In genomic region chr5:58056546-58056945, GRCh38 we compare ENCODE assay signal across 31 cellular contexts.
DNase-seq lines count a peak whose midpoint lies in the region; FAIRE-seq and TF ChIP-seq lines count a peak whose summit lies in the region.
"Had no signal": no experiment of that assay in that cellular context is flagged by ENCODE, and none has a peak within 500 bp of the region (broad histone marks: within the 10 kb centered on the region; RNA-seq: fewer than 3 reads in every experiment).

No MANE protein-coding gene starts in this region.

- DNase-seq in AG08396 (ENCODE audit: low spot score) (peak; percentile 1), HFFc6 (peak; percentile 27), choroid plexus epithelial cell (ENCODE audit: low read depth) (peak; percentile 70), foreskin fibroblast (peak; percentile 37 to 63), kidney (no peak), globus pallidus (ENCODE audit: low spot score) (no peak), RKO (ENCODE audit: low spot score) (no peak), testis (no peak)
- DNase-seq: activated CD4-positive, alpha-beta T cell treated with anti-CD3 and anti-CD28 coated beads, Interleukin-2, amount 50 U/mL, for 4 hours; activated CD4-positive, CD25-positive, alpha-beta regulatory T cell; activated CD8-positive, alpha-beta memory T cell treated with anti-CD3 and anti-CD28 coated beads, Interleukin-2, amount 50 U/mL, for 4 hours; BE2C; DMS53; effector CD8-positive, alpha-beta T cell; glutamatergic neuron; naive B cell; NCI-H1092 treated with DMSO at 0.1 percent for 48 hours; NCI-H2081 treated with DMSO at 0.1 percent for 48 hours; NCI-H446; NCI-H82; SHP77 treated with DMSO at 0.1 percent for 48 hours had no signal

- no peak for FAIRE-seq in kidney (lab: Jason Lieb, UNC)
- FAIRE-seq: A549, H1, HepG2, urothelium cell line had no signal

- no peaks in the 10 kb centered on the region for H3K36me3 ChIP-seq in kidney (ENCODE audit: control insufficient read depth in 1 of 2, insufficient read depth in 2 of 2, low read length in 2 of 2)
- no peaks in the 10 kb centered on the region for H3K36me3 ChIP-seq in testis (ENCODE audit: low read depth, missing control alignments)
- H3K36me3 ChIP-seq: ascending aorta, BE2C, suprapubic skin had no signal

- H3K27me3 Mint-ChIP-seq in HFFc6 (ENCODE audit: insufficient read depth): no peaks in the 10 kb centered on the region
- H3K27me3 Mint-ChIP-seq: naive B cell had no signal

- H3K4me1 ChIP-seq in kidney (ENCODE audit: control insufficient read depth in 1 of 2, insufficient read depth in 1 of 2, low read depth in 1 of 2, low read length in 2 of 2): no peaks in the 10 kb centered on the region
- no peaks in the 10 kb centered on the region for H3K4me1 ChIP-seq in testis
- H3K4me1 ChIP-seq: A549, ascending aorta, BE2C, suprapubic skin had no signal

- H3K27ac ChIP-seq in kidney (ENCODE audit: low read depth in 2 of 2, low read length in 2 of 2) (no peak overlapping the region), testis (no peak overlapping the region)
- H3K27ac ChIP-seq: A549, ascending aorta, HL-60, suprapubic skin had no signal

- intact Hi-C loops in kidney (cut with DNase I) (no loop called here), testis (cut with DNase I; ENCODE audit: low total_unique reads) (no loop called here)

- peaks cover 23% of the 10 kb centered on the region for H3K4me1 Mint-ChIP-seq in HFFc6 (ENCODE audit: low read depth)
- H3K4me1 Mint-ChIP-seq: activated naive CD4-positive, alpha-beta T cell treated with anti-CD3 and anti-CD28 coated beads, Interleukin-2, amount 50 U/mL, for 24 hours; activated T-helper 17 cell treated with anti-CD3 and anti-CD28 coated beads, Interleukin-2, amount 50 U/mL, for 72 hours; naive B cell; stimulated activated effector memory CD8-positive, alpha-beta T cell treated with anti-CD3 and anti-CD28 coated beads, Interleukin-12 subunit alpha, Interleukin-12 subunit beta, amount 100 ng/mL, for 72 hours had no signal

- no peak for TF ChIP-seq CTCF in HFFc6 (IDR thresholded peaks at IDR 0.05)
- no peak for TF ChIP-seq CTCF in choroid plexus epithelial cell (conservative IDR thresholded peaks at IDR 0.05; ENCODE audit: low read depth, low read length)
- TF ChIP-seq CTCF in foreskin fibroblast (IDR thresholded peaks at IDR 0.05; ENCODE audit: low read depth, low read length): no peak
- no peak for TF ChIP-seq CTCF in kidney (IDR thresholded peaks at IDR 0.05; ENCODE audit: borderline replicate concordance, extremely low read depth, insufficient read depth)
- no peak for TF ChIP-seq CTCF in testis (IDR thresholded peaks at IDR 0.05)

- no peak for TF ChIP-seq POLR2A in testis (IDR thresholded peaks at IDR 0.05)

- H3K4me3 ChIP-seq in choroid plexus epithelial cell (ENCODE audit: low read depth, low read length) (no peak overlapping the region), foreskin fibroblast (ENCODE audit: low read depth in 1 of 2, low read length in 2 of 2) (no peak overlapping the region), kidney (ENCODE audit: low read length in 2 of 2) (no peak overlapping the region), testis (no peak overlapping the region)
- H3K4me3 ChIP-seq: A549, ascending aorta, suprapubic skin had no signal

- no peak overlapping the region for H3K27ac Mint-ChIP-seq in HFFc6
- H3K27ac Mint-ChIP-seq: activated naive CD4-positive, alpha-beta T cell treated with anti-CD3 and anti-CD28 coated beads, Interleukin-2, amount 50 U/mL, for 24 hours; activated T-helper 17 cell treated with anti-CD3 and anti-CD28 coated beads, Interleukin-2, amount 50 U/mL, for 72 hours; naive B cell; stimulated activated effector memory CD8-positive, alpha-beta T cell treated with anti-CD3 and anti-CD28 coated beads, Interleukin-12 subunit alpha, Interleukin-12 subunit beta, amount 100 ng/mL, for 72 hours had no signal

- H3K36me3 Mint-ChIP-seq in HFFc6 (ENCODE audit: low read depth): no peaks in the 10 kb centered on the region; the same call in 1 of the 2 replicates
- H3K36me3 Mint-ChIP-seq: activated naive CD4-positive, alpha-beta T cell treated with anti-CD3 and anti-CD28 coated beads, Interleukin-2, amount 50 U/mL, for 24 hours; naive B cell; stimulated activated effector memory CD8-positive, alpha-beta T cell treated with anti-CD3 and anti-CD28 coated beads, Interleukin-12 subunit alpha, Interleukin-12 subunit beta, amount 100 ng/mL, for 72 hours had no signal

- H3K9me3 ChIP-seq in kidney (ENCODE audit: control insufficient read depth in 1 of 2, low read length in 2 of 2) (peaks cover 0 to 2% of the 10 kb centered on the region in 2 donors), testis (no peaks in the 10 kb centered on the region)
- H3K9me3 ChIP-seq: ascending aorta, BE2C had no signal

- H3K27me3 ChIP-seq in testis: no peaks in the 10 kb centered on the region
- H3K27me3 ChIP-seq: ascending aorta, BE2C, suprapubic skin had no signal

- H3K9me3 Mint-ChIP-seq in HFFc6: peaks cover 5% of the 10 kb centered on the region; the same call in 1 of the 2 replicates
- H3K9me3 Mint-ChIP-seq: activated naive CD4-positive, alpha-beta T cell treated with anti-CD3 and anti-CD28 coated beads, Interleukin-2, amount 50 U/mL, for 24 hours; stimulated activated effector memory CD8-positive, alpha-beta T cell treated with anti-CD3 and anti-CD28 coated beads, Interleukin-12 subunit alpha, Interleukin-12 subunit beta, amount 100 ng/mL, for 72 hours had no signal

- H3K9ac ChIP-seq in kidney (ENCODE audit: low read length in 2 of 2): no peak overlapping the region

- H3K4me3 Mint-ChIP-seq in HFFc6: no peak overlapping the region
- H3K4me3 Mint-ChIP-seq: activated naive CD4-positive, alpha-beta T cell treated with anti-CD3 and anti-CD28 coated beads, Interleukin-2, amount 50 U/mL, for 24 hours; activated T-helper 17 cell treated with anti-CD3 and anti-CD28 coated beads, Interleukin-2, amount 50 U/mL, for 72 hours; naive B cell; stimulated activated effector memory CD8-positive, alpha-beta T cell treated with anti-CD3 and anti-CD28 coated beads, Interleukin-12 subunit alpha, Interleukin-12 subunit beta, amount 100 ng/mL, for 72 hours had no signal

- 78 to 80% methylated on average over 1 of the region's 1 CpG for WGBS in testis, 2 donors

Comparison
In these comparisons a context has a peak if more than half of its experiments do, and no peak if none do; other contexts are left out.
1. DNase-seq: peak in AG08396 (single experiment), HFFc6 (single experiment), choroid plexus epithelial cell (single experiment) and foreskin fibroblast (2 of 2); none in kidney (single experiment), globus pallidus (single experiment), RKO (single experiment) and testis (single experiment).